ENCODE assay signal across 1 cellular context in the genomic region with DNA sequence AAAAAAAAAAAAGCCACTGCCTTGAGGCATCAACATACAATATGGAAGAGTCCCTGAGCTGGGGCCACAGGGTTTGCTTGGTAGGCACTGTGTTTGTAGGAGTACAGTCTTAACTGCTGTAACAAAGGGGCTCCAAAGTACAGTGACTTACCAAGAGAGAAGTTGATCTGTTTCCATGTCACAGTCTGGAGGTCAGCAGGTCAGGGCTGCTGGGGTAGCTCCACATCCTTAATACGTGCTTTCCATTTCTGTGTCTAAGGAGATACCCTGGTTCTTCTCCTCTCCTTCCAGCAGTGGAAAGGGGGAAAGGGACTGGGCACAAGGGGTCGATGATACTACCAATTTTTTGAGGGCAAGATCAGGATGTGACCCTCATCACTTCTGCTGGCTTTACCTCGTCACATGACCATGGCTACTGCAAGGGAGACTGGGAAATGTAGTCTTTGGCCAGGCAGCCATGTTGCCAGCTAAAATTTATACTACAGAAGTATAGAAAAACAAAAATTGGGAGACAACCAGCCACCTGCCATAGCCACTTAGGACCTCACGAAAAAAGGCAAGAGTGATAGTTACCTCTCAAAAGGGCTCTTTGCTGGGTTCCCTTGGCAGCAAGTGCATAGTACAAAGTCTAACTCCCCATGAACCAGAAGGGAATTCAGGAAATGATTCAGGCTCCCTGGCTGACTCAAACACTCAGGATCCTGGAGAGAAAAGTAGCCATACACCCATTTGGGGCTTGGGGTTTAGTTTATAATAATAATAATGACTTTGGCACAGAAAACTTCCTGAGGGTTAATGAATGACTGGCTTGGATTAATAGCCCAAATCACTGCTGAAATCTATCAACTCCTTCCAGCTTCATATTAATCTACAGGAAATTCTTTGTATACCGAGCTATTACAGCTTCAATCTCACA.
TF ChIP-seq lines count a peak whose summit lies in the region.

No MANE protein-coding gene starts in this region.

TF ChIP-seq in K562, 482 proteins besides CTCF, POLR2A, EP300 and RAD21 (continued from another document):
- TF ChIP-seq, protein P1, sequence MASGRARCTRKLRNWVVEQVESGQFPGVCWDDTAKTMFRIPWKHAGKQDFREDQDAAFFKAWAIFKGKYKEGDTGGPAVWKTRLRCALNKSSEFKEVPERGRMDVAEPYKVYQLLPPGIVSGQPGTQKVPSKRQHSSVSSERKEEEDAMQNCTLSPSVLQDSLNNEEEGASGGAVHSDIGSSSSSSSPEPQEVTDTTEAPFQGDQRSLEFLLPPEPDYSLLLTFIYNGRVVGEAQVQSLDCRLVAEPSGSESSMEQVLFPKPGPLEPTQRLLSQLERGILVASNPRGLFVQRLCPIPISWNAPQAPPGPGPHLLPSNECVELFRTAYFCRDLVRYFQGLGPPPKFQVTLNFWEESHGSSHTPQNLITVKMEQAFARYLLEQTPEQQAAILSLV (tag; IDR thresholded peaks at IDR 0.05), result peak; percentile 9; the same call in 1 of the 2 replicates
- TF ChIP-seq GABPA (tag; conservative IDR thresholded peaks at IDR 0.05; ENCODE audit: low read depth), result 0 out of 2 replicates have a peak, but pooled peaks have one; percentile 22
- TF ChIP-seq, protein P2, sequence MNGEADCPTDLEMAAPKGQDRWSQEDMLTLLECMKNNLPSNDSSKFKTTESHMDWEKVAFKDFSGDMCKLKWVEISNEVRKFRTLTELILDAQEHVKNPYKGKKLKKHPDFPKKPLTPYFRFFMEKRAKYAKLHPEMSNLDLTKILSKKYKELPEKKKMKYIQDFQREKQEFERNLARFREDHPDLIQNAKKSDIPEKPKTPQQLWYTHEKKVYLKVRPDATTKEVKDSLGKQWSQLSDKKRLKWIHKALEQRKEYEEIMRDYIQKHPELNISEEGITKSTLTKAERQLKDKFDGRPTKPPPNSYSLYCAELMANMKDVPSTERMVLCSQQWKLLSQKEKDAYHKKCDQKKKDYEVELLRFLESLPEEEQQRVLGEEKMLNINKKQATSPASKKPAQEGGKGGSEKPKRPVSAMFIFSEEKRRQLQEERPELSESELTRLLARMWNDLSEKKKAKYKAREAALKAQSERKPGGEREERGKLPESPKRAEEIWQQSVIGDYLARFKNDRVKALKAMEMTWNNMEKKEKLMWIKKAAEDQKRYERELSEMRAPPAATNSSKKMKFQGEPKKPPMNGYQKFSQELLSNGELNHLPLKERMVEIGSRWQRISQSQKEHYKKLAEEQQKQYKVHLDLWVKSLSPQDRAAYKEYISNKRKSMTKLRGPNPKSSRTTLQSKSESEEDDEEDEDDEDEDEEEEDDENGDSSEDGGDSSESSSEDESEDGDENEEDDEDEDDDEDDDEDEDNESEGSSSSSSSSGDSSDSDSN (IDR thresholded peaks at IDR 0.05; ENCODE audit: borderline replicate concordance in 1 of 2, low read depth in 2 of 2, low read length in 2 of 2), result no peak
- peak; percentile 72 for TF ChIP-seq CBFA2T2 (conservative IDR thresholded peaks at IDR 0.05)
- peak; percentile 19; the same call in 1 of the 2 replicates for TF ChIP-seq BHLHE40 (IDR thresholded peaks at IDR 0.05; ENCODE audit: low read length)
- no peak for TF ChIP-seq ATF1 (CRISPR knock-in tag; IDR thresholded peaks at IDR 0.05)
- TF ChIP-seq ATF1 (tag; IDR thresholded peaks at IDR 0.05), result peak; percentile 59
- no peak for TF ChIP-seq LEF1 (IDR thresholded peaks at IDR 0.05)
- TF ChIP-seq TAF1 (IDR thresholded peaks at IDR 0.05; ENCODE audit: control insufficient read depth, extremely low read depth, insufficient read depth, low read length, severe bottlenecking), result no peak
- TF ChIP-seq, protein P3, sequence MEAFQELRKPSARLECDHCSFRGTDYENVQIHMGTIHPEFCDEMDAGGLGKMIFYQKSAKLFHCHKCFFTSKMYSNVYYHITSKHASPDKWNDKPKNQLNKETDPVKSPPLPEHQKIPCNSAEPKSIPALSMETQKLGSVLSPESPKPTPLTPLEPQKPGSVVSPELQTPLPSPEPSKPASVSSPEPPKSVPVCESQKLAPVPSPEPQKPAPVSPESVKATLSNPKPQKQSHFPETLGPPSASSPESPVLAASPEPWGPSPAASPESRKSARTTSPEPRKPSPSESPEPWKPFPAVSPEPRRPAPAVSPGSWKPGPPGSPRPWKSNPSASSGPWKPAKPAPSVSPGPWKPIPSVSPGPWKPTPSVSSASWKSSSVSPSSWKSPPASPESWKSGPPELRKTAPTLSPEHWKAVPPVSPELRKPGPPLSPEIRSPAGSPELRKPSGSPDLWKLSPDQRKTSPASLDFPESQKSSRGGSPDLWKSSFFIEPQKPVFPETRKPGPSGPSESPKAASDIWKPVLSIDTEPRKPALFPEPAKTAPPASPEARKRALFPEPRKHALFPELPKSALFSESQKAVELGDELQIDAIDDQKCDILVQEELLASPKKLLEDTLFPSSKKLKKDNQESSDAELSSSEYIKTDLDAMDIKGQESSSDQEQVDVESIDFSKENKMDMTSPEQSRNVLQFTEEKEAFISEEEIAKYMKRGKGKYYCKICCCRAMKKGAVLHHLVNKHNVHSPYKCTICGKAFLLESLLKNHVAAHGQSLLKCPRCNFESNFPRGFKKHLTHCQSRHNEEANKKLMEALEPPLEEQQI (IDR thresholded peaks at IDR 0.05), result no peak
- no peak for TF ChIP-seq ZNF77 (CRISPR knock-in tag; IDR thresholded peaks at IDR 0.05)
- peak; percentile 78 to 98 (median 92) for TF ChIP-seq YY1 (IDR thresholded peaks at IDR 0.05; ENCODE audit: borderline replicate concordance in 1 of 3, control insufficient read depth in 1 of 3, extremely low read depth in 1 of 3, insufficient read depth in 3 of 3, insufficient read length in 1 of 3, insufficient replicate concordance in 2 of 3, low read depth in 1 of 3, low read length in 2 of 3)
- TF ChIP-seq PML (IDR thresholded peaks at IDR 0.05; ENCODE audit: low read length), result no peak
- peak; percentile 50 for TF ChIP-seq FOSL1 (tag; conservative IDR thresholded peaks at IDR 0.05)
- no peak for TF ChIP-seq HDAC2 (IDR thresholded peaks at IDR 0.05)
- TF ChIP-seq ADNP (tag; IDR thresholded peaks at IDR 0.05), result no peak
